In genomic region chr16:46903255-46903905, GRCh38 we compare ENCODE assay signal across 33 cellular contexts.
"Had no signal": no experiment of that assay in that cellular context is flagged by ENCODE, and none has a peak within 500 bp of the region (broad histone marks: within the 10 kb centered on the region; RNA-seq: fewer than 3 reads in every experiment).

No MANE protein-coding gene starts in this region.

- FAIRE-seq: K562, TTC549 had no signal

- H3K36me3 ChIP-seq: brain microvascular endothelial cell, Peyer's patch had no signal

- H3K4me1 Mint-ChIP-seq: activated naive CD8-positive, alpha-beta T cell treated with anti-CD3 and anti-CD28 coated beads for 36 hours; WTC11 had no signal

- H3K9me3 Mint-ChIP-seq: activated CD4-positive, alpha-beta memory T cell treated with anti-CD3 and anti-CD28 coated beads for 36 hours; activated naive CD8-positive, alpha-beta T cell treated with anti-CD3 and anti-CD28 coated beads for 36 hours; activated T-cell treated with anti-CD3 and anti-CD28 coated beads, Interleukin-2, amount 50 U/mL, for 4 hours; activated T-helper 1 cell treated with anti-CD3 and anti-CD28 coated beads, Interleukin-12 subunit alpha, Interleukin-12 subunit beta, Interleukin-2, Interleukin-4 antibody, amounts not matched to agents 30 ng/mL and 10 ng/mL and 1 ng/mL, durations not matched to agents 14 hours and 24 hours and 36 hours; T-helper 1 cell treated with Interleukin-12 subunit alpha and Interleukin-12 subunit beta and Interleukin-4 antibody, amounts not matched to agents 30 μg/mL and 1 μg/mL, for 36 hours; T-helper 2 cell treated with Interferon-gamma antibody and Interleukin-4, amounts not matched to agents 5 μg/mL and 100 μg/mL, for 36 hours; WTC11 had no signal

- H3K36me3 Mint-ChIP-seq: activated CD4-positive, alpha-beta memory T cell treated with anti-CD3 and anti-CD28 coated beads for 36 hours had no signal

- H3K4me3 Mint-ChIP-seq: activated CD4-positive, alpha-beta memory T cell treated with anti-CD3 and anti-CD28 coated beads for 36 hours; activated naive CD8-positive, alpha-beta T cell treated with anti-CD3 and anti-CD28 coated beads for 36 hours; activated T-cell treated with anti-CD3 and anti-CD28 coated beads, Interleukin-2, amount 50 U/mL, for 4 hours; activated T-helper 1 cell treated with anti-CD3 and anti-CD28 coated beads, Interleukin-12 subunit alpha, Interleukin-12 subunit beta, Interleukin-2, Interleukin-4 antibody, amounts not matched to agents 30 ng/mL and 10 ng/mL and 1 ng/mL, durations not matched to agents 14 hours and 24 hours and 36 hours; T-helper 1 cell treated with Interleukin-12 subunit alpha and Interleukin-12 subunit beta and Interleukin-4 antibody, amounts not matched to agents 30 μg/mL and 1 μg/mL, for 36 hours; T-helper 2 cell treated with Interferon-gamma antibody and Interleukin-4, amounts not matched to agents 5 μg/mL and 100 μg/mL, for 36 hours; WTC11 had no signal

- ATAC-seq: activated T-cell treated with anti-CD3 and anti-CD28 coated beads, Interleukin-2, amount 50 U/mL, for 4 hours; K562; PC-3; WTC11 had no signal

- H3K4me1 ChIP-seq: Peyer's patch had no signal

- H3K27me3 Mint-ChIP-seq: activated CD4-positive, alpha-beta memory T cell treated with anti-CD3 and anti-CD28 coated beads for 36 hours; activated naive CD8-positive, alpha-beta T cell treated with anti-CD3 and anti-CD28 coated beads for 36 hours had no signal

- H3K27ac Mint-ChIP-seq: activated CD4-positive, alpha-beta memory T cell treated with anti-CD3 and anti-CD28 coated beads for 36 hours; activated naive CD8-positive, alpha-beta T cell treated with anti-CD3 and anti-CD28 coated beads for 36 hours; activated T-helper 1 cell treated with anti-CD3 and anti-CD28 coated beads, Interleukin-12 subunit alpha, Interleukin-12 subunit beta, Interleukin-2, Interleukin-4 antibody, amounts not matched to agents 30 ng/mL and 10 ng/mL and 1 ng/mL, durations not matched to agents 14 hours and 24 hours and 36 hours; T-helper 1 cell treated with Interleukin-12 subunit alpha and Interleukin-12 subunit beta and Interleukin-4 antibody, amounts not matched to agents 30 μg/mL and 1 μg/mL, for 36 hours; T-helper 2 cell treated with Interferon-gamma antibody and Interleukin-4, amounts not matched to agents 5 μg/mL and 100 μg/mL, for 36 hours; WTC11 had no signal

- H3K4me2 ChIP-seq: SK-N-SH had no signal

- H3K9ac ChIP-seq: SK-N-SH had no signal

- H3K9me3 ChIP-seq: Peyer's patch, SJSA1, SK-N-SH had no signal

- H3K27ac ChIP-seq: brain microvascular endothelial cell, Peyer's patch, SJSA1 had no signal

- H3K4me3 ChIP-seq: K562, Peyer's patch, SJSA1 had no signal

- H3K27me3 ChIP-seq: brain microvascular endothelial cell, Peyer's patch, SJSA1 had no signal

- DNase-seq: activated CD4-positive, alpha-beta memory T cell treated with anti-CD3 and anti-CD28 coated beads for 36 hours; activated CD4-positive, alpha-beta T cell treated with anti-CD3 and anti-CD28 coated beads for 4 hours; activated CD4-positive, alpha-beta T cell treated with anti-CD3 and anti-CD28 coated beads, Interleukin-2, amount 50 U/mL, for 1 hour; activated CD4-positive, CD25-positive, alpha-beta regulatory T cell treated with anti-CD3 and anti-CD28 coated beads, Interleukin-2, amount 50 U/mL, for 72 hours; activated CD8-positive, alpha-beta memory T cell treated with anti-CD3 and anti-CD28 coated beads, Interleukin-2, amount 50 U/mL, for 4 hours; activated naive CD4-positive, alpha-beta T cell treated with anti-CD3 and anti-CD28 coated beads, Interleukin-2, amount 50 U/mL, for 16 hours; activated naive CD8-positive, alpha-beta T cell treated with anti-CD3 and anti-CD28 coated beads for 36 hours; activated T-cell treated with anti-CD3 and anti-CD28 coated beads for 4 hours; activated T-cell treated with anti-CD3 and anti-CD28 coated beads, Interleukin-2, amount 50 U/mL, for 4 hours; amniotic stem cell; aorta; brain microvascular endothelial cell; NCI-H1092 treated with DMSO at 0.1 percent for 48 hours; NCI-H1417; NCI-H146; NCI-H187; NCI-H2081 treated with DMSO at 0.1 percent for 48 hours; NCI-H345; NCI-H524 treated with DMSO at 0.1 percent for 48 hours; NCI-H748 treated with DMSO at 0.1 percent for 48 hours; NK-92 treated with Interleukin-12 subunit alpha and Interleukin-12 subunit beta, amount 100 ng/mL, for 24 hours; PC-3; RPMI8226; SHP77 treated with DMSO at 0.1 percent for 48 hours; SK-N-SH had no signal
